In the genomic region with DNA sequence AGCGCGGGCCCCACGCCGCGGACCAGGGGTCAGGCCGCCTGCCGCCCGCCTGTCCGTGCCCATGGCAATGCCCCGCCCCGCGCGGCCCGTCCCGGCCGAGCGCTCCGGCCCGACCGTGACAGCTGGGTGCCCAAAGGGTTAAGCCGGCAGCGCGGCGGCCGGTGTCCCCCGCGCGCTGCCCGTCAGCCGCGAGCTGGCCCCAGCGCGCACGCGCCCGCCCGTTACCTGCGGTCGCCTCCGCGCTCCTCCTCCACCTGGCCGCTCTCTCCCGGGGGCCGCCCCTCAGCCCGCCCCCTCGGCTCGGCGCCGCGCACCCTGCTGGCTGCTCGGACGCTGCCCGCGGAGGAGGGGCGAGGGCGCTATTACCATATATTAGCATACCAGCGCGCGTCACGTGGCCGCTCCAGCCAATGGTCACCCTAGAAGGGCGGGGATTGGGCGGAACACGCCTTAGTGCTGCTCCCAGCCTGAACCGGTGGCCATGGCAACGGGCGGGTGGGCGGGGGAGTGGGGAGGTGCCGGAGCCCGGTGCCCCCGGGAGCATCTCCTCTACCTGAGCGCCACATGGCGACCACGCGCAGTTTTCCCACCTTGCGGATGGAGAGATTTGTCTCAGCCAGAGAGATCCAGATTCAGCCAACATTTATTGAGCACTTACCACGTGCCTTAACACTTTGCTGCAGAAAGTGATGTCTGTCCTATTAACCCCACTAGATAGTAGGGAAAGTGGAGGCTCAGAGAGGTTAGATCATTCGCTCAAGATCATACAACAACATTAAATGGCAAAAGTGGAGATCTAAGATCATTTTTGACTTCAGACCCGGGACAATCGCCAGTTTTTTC, we compare ENCODE assay signal across 8 cellular contexts. TPM values are rescaled to one million over a fixed set of nuclear protein-coding genes. Genes with fewer than 3 reads are reported as not detected.
DNase-seq lines count a peak whose midpoint lies in the region; ATAC-seq and TF ChIP-seq lines count a peak whose summit lies in the region.

A gene with protein sequence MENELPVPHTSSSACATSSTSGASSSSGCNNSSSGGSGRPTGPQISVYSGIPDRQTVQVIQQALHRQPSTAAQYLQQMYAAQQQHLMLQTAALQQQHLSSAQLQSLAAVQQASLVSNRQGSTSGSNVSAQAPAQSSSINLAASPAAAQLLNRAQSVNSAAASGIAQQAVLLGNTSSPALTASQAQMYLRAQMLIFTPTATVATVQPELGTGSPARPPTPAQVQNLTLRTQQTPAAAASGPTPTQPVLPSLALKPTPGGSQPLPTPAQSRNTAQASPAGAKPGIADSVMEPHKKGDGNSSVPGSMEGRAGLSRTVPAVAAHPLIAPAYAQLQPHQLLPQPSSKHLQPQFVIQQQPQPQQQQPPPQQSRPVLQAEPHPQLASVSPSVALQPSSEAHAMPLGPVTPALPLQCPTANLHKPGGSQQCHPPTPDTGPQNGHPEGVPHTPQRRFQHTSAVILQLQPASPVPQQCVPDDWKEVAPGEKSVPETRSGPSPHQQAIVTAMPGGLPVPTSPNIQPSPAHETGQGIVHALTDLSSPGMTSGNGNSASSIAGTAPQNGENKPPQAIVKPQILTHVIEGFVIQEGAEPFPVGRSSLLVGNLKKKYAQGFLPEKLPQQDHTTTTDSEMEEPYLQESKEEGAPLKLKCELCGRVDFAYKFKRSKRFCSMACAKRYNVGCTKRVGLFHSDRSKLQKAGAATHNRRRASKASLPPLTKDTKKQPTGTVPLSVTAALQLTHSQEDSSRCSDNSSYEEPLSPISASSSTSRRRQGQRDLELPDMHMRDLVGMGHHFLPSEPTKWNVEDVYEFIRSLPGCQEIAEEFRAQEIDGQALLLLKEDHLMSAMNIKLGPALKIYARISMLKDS (minus strand): TSS at position 345 of the 843 bp plus-strand sequence. CDS start 55,556 bp downstream, outside the sequence.

- H3K27ac ChIP-seq in 22Rv1, result no peak within 1 kb of the TSS
- H3K27ac ChIP-seq in mammary epithelial cell (ENCODE audit: insufficient read depth, low read depth, low read length), result peak within 1 kb of the TSS; percentile 54
- no peak within 1 kb of the TSS for H3K27ac ChIP-seq in iPS-20b (ENCODE audit: low read length)

- WGBS in mammary epithelial cell (ENCODE audit: low coverage, missing lambda C conversion rate), result 7% methylated on average over 20 of the region's 80 CpGs

- H3K4me3 Mint-ChIP-seq in WTC11, result peak within 1 kb of the TSS; percentile 55

- no peaks in the 10 kb centered on the region for H3K36me3 ChIP-seq in mammary epithelial cell (ENCODE audit: insufficient read depth, low read length)
- no peaks in the 10 kb centered on the region for H3K36me3 ChIP-seq in iPS-20b (ENCODE audit: insufficient read depth, low read depth, low read length)
- H3K36me3 ChIP-seq in skeletal muscle satellite cell (ENCODE audit: insufficient read depth, low read length), result no peaks in the 10 kb centered on the region

- POLR2A ChIA-PET in WTC11 (lab: Charles Lee), result no interaction called here

- H3K9me3 Mint-ChIP-seq in WTC11, result no peaks in the 10 kb centered on the region

- H3K9ac ChIP-seq in mammary epithelial cell (ENCODE audit: insufficient read depth, low read length) (peak within 1 kb of the TSS; percentile 76), iPS-20b (ENCODE audit: low read depth, low read length) (no peak within 1 kb of the TSS), skeletal muscle satellite cell (ENCODE audit: low read depth, low read length) (peak within 1 kb of the TSS; percentile 86)

- H3K9me3 ChIP-seq in mammary epithelial cell (replicated peaks; ENCODE audit: insufficient read depth, low read length), result no peaks in the 10 kb centered on the region
- no peaks in the 10 kb centered on the region for H3K9me3 ChIP-seq in iPS-20b (ENCODE audit: insufficient read depth, low read depth, low read length)
- H3K9me3 ChIP-seq in skeletal muscle satellite cell (replicated peaks; ENCODE audit: low read length), result no peaks in the 10 kb centered on the region

- peaks cover 30% of the 10 kb centered on the region for H3K27me3 Mint-ChIP-seq in WTC11 (ENCODE audit: low read depth)

- in situ Hi-C loops in mammary epithelial cell (cut with MboI; ENCODE audit: low sequenced_read_pairs in 2 of 2), result loop anchor here in 1 of 2 donors (10.0 kb wide), 1 partner anchor 306 kb away; no protein-coding TSS in a partner anchor

- ATAC-seq in GM18858 (IDR thresholded peaks at IDR 0.05; ENCODE audit: unreplicated experiment) (peak; percentile 73), HG03108 (IDR thresholded peaks at IDR 0.05; ENCODE audit: unreplicated experiment) (peak; percentile 90), WTC11 (peak; percentile 98)

- H3K27ac Mint-ChIP-seq in WTC11, result no peak within 1 kb of the TSS

- no peaks in the 10 kb centered on the region for H4K20me1 ChIP-seq in mammary epithelial cell (ENCODE audit: insufficient read depth, low read length)

- H3K4me1 ChIP-seq in mammary epithelial cell (ENCODE audit: insufficient read depth, low read length), result peaks cover 55% of the 10 kb centered on the region
- H3K4me1 ChIP-seq in iPS-20b (ENCODE audit: insufficient read depth, low read length), result peaks cover 24% of the 10 kb centered on the region
- H3K4me1 ChIP-seq in skeletal muscle satellite cell (ENCODE audit: control insufficient read depth, insufficient read depth, low read length), result peaks cover 54% of the 10 kb centered on the region

- H3K27me3 ChIP-seq in mammary epithelial cell (ENCODE audit: insufficient read depth, low read length), result no peaks in the 10 kb centered on the region
- H3K27me3 ChIP-seq in iPS-20b (ENCODE audit: insufficient read depth, low read length), result peaks cover 49% of the 10 kb centered on the region
- H3K27me3 ChIP-seq in skeletal muscle satellite cell (ENCODE audit: control insufficient read depth, insufficient read depth, low read length), result no peaks in the 10 kb centered on the region

- intact Hi-C loops in mammary epithelial cell (cut with micrococcal nuclease), result loop anchor here (2.0 to 5.0 kb wide), 3 partner anchors 14 to 84 kb away; no protein-coding TSS in a partner anchor

- H3K4me3 ChIP-seq in mammary epithelial cell (replicated peaks in 1 of 3; ENCODE audit: insufficient read depth in 1 of 3, low read depth in 2 of 3, low read length in 3 of 3) (peak within 1 kb of the TSS; percentile 70 to 82 (median 76)), iPS-20b (ENCODE audit: low read length) (peak within 1 kb of the TSS; percentile 73), skeletal muscle satellite cell (ENCODE audit: low read length) (peak within 1 kb of the TSS; percentile 85)

- no TSS peak for BruUV-seq in mammary epithelial cell (replicated peaks; lab: Mats Ljungman, UMichigan)

- DNase-seq in NCI-H2196 treated with DMSO at 0.1 percent for 48 hours (lab: John Stamatoyannopoulos, UW; ENCODE audit: unreplicated experiment), result peak; percentile 96
- DNase-seq in WTC11 (ENCODE audit: low spot score), result peak; percentile 99
- DNase-seq in mammary epithelial cell, result peak; percentile 97

- H3K79me2 ChIP-seq in mammary epithelial cell (ENCODE audit: insufficient read depth, low read length), result peaks cover 46% of the 10 kb centered on the region

- peaks cover 14% of the 10 kb centered on the region for H3K4me1 Mint-ChIP-seq in WTC11

- dilution Hi-C loops in mammary epithelial cell (cut with HindIII; ENCODE audit: low sequenced_read_pairs), result no loop called here

- no peaks in the 10 kb centered on the region for H3K36me3 Mint-ChIP-seq in WTC11

- TF ChIP-seq CTCF in 22Rv1 (IDR thresholded peaks at IDR 0.05) (peak; percentile 40; the same call in 1 of the 2 replicates), WTC11 (IDR thresholded peaks at IDR 0.05) (no peak), mammary epithelial cell (conservative IDR thresholded peaks at IDR 0.05 in 1 of 2, IDR thresholded peaks at IDR 0.05 in 1 of 2; ENCODE audit: extremely low read depth in 1 of 2, insufficient read depth in 1 of 2, low read depth in 1 of 2, low read length in 2 of 2) (peak in 1 of 2 donors; percentile 28)

- H2AFZ ChIP-seq in mammary epithelial cell (ENCODE audit: low read depth, low read length), result peak within 1 kb of the TSS; percentile 79

- H3K4me2 ChIP-seq in mammary epithelial cell (ENCODE audit: insufficient read depth, low read depth, low read length), result peak within 1 kb of the TSS; percentile 81
- peak within 1 kb of the TSS; percentile 94 for H3K4me2 ChIP-seq in skeletal muscle satellite cell (ENCODE audit: low read length)

- CTCF ChIA-PET in WTC11 (lab: Charles Lee), result interaction anchor here (0.6 to 1.7 kb wide), 4 partner anchors 24 to 136 kb away, joined by 3 to 5 read pairs (median 3); no protein-coding TSS in a partner anchor
- CTCF ChIA-PET in mammary epithelial cell (lab: Charles Lee; ENCODE audit: low non-redundant PET), result no interaction called here

TF ChIP-seq in WTC11, 78 proteins besides CTCF, POLR2A, EP300 and RAD21 (continues in another document):
- TF ChIP-seq, protein P1, sequence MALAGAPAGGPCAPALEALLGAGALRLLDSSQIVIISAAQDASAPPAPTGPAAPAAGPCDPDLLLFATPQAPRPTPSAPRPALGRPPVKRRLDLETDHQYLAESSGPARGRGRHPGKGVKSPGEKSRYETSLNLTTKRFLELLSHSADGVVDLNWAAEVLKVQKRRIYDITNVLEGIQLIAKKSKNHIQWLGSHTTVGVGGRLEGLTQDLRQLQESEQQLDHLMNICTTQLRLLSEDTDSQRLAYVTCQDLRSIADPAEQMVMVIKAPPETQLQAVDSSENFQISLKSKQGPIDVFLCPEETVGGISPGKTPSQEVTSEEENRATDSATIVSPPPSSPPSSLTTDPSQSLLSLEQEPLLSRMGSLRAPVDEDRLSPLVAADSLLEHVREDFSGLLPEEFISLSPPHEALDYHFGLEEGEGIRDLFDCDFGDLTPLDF (CRISPR knock-in tag; IDR thresholded peaks at IDR 0.05), result no peak
- peak; percentile 47; the same call in 1 of the 2 replicates for TF ChIP-seq ZNF232 (CRISPR knock-in tag; IDR thresholded peaks at IDR 0.05)
- TF ChIP-seq ZNF138 (CRISPR knock-in tag; conservative IDR thresholded peaks at IDR 0.05), result no peak
- TF ChIP-seq, protein P2, sequence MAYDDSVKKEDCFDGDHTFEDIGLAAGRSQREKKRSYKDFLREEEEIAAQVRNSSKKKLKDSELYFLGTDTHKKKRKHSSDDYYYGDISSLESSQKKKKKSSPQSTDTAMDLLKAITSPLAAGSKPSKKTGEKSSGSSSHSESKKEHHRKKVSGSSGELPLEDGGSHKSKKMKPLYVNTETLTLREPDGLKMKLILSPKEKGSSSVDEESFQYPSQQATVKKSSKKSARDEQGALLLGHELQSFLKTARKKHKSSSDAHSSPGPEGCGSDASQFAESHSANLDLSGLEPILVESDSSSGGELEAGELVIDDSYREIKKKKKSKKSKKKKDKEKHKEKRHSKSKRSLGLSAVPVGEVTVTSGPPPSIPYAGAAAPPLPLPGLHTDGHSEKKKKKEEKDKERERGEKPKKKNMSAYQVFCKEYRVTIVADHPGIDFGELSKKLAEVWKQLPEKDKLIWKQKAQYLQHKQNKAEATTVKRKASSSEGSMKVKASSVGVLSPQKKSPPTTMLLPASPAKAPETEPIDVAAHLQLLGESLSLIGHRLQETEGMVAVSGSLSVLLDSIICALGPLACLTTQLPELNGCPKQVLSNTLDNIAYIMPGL (CRISPR knock-in tag; IDR thresholded peaks at IDR 0.05), result peak; percentile 47; the same call in 1 of the 2 replicates
- TF ChIP-seq NFATC4 (CRISPR knock-in tag; IDR thresholded peaks at IDR 0.05), result no peak

RNA-seq across cellular contexts. Expression of the gene that starts here (rescaled TPM):
- total RNA-seq in WTC11 (2021), result 7.0 to 7.6 TPM (median 7.4 TPM) in 3 replicates
- 100 to 1,000 TPM; 136 to 140 TPM for total RNA-seq in mammary epithelial cell
- polyA plus RNA-seq in mammary epithelial cell, result 106 TPM
- polyA minus RNA-seq in mammary epithelial cell, result 144 TPM
- 112 and 127 TPM in 2 replicates for total RNA-seq in skeletal muscle satellite cell (2012; rRNA removed)

Comparison
In these comparisons a context has a peak if more than half of its experiments do, and no peak if none do; other contexts are left out.
1. RNA of the gene that starts here (total RNA-seq): 136 to 140 TPM in mammary epithelial cell; 7.0 to 7.6 TPM in WTC11; every median in the first group is over 10 times any median in the second.
2. Peak in every context shown above with its lines, with median percentiles within 50 percentile points of each other: ATAC-seq, DNase-seq and H3K4me3 ChIP-seq.